ENCODE assay signal across 11 cellular contexts in genomic region chr14:29637406-29637805, GRCh38.
DNase-seq lines count a peak whose midpoint lies in the region; ATAC-seq and TF ChIP-seq lines count a peak whose summit lies in the region.
"Had no signal": no experiment of that assay in that cellular context is flagged by ENCODE, and none has a peak within 500 bp of the region (broad histone marks: within the 10 kb centered on the region; RNA-seq: fewer than 3 reads in every experiment).

No MANE protein-coding gene starts in this region.

- H3K9me3 ChIP-seq in osteoblast (ENCODE audit: low read depth, low read length) (no peaks in the 10 kb centered on the region), Karpas-422 (ENCODE audit: low read length) (peaks cover 37% of the 10 kb centered on the region), SK-N-SH (no peaks in the 10 kb centered on the region), endodermal cell (ENCODE audit: control insufficient read depth, low read length) (no peaks in the 10 kb centered on the region)

- H3F3A ChIP-seq in SK-N-SH (replicated peaks; ENCODE audit: insufficient read depth), result no peaks in the 10 kb centered on the region

- no peak for ATAC-seq in HG03159 (IDR thresholded peaks at IDR 0.05; ENCODE audit: unreplicated experiment)

- H3K4me1 Mint-ChIP-seq in endodermal cell, result no peaks in the 10 kb centered on the region

- peaks cover 15% of the 10 kb centered on the region for H3K4me1 ChIP-seq in osteoblast (ENCODE audit: insufficient read depth, low read length)
- H3K4me1 ChIP-seq in Karpas-422 (ENCODE audit: low read length), result no peaks in the 10 kb centered on the region
- H3K4me1 ChIP-seq in SK-N-SH (ENCODE audit: control insufficient read depth in 1 of 2, insufficient read depth in 2 of 2, low read depth in 1 of 2, low read length in 1 of 2), result peaks cover 0 to 8% of the 10 kb centered on the region in 2 experiments; a peak in 1 of 4 replicates
- H3K4me1 ChIP-seq in endodermal cell (ENCODE audit: control insufficient read depth, insufficient read depth, low read length), result no peaks in the 10 kb centered on the region

- no peaks in the 10 kb centered on the region for H3K9me2 ChIP-seq in Karpas-422 (replicated peaks; ENCODE audit: insufficient read depth, low read length)
- no peaks in the 10 kb centered on the region for H3K9me2 ChIP-seq in SK-N-SH

- H2AFZ ChIP-seq in osteoblast (ENCODE audit: low read length) (no peak overlapping the region), Karpas-422 (ENCODE audit: low read length) (no peak overlapping the region), SK-N-SH (ENCODE audit: low read depth) (no peak overlapping the region)

- DNase-seq in DMS79 treated with DMSO at 0.1 percent for 48 hours (lab: John Stamatoyannopoulos, UW), result peak; percentile 97
- peak; percentile 93 to 95 for DNase-seq in NCI-H446 (lab: John Stamatoyannopoulos, UW)
- DNase-seq in fibroblast of gingiva (ENCODE audit: low read depth), result peak; percentile 78
- peak; percentile 30 for DNase-seq in osteoblast (ENCODE audit: insufficient read length, low spot score, missing footprints)
- DNase-seq in Karpas-422, result no peak
- DNase-seq in SK-N-SH, result no peak
- DNase-seq in endodermal cell, result no peak
- DNase-seq: GF-D8, glutamatergic neuron, NCI-H1930 had no signal

- H3K9ac ChIP-seq in Karpas-422 (ENCODE audit: low read length), result no peak overlapping the region
- no peak overlapping the region for H3K9ac ChIP-seq in SK-N-SH
- no peak overlapping the region for H3K9ac ChIP-seq in endodermal cell (ENCODE audit: extremely low read depth, low read length, poor library complexity, severe bottlenecking)

- no peak for TF ChIP-seq CTCF in osteoblast (IDR thresholded peaks at IDR 0.05; ENCODE audit: extremely low read depth, low read depth, low read length)
- TF ChIP-seq CTCF in SK-N-SH (IDR thresholded peaks at IDR 0.05), result no peak
- TF ChIP-seq CTCF in endodermal cell (conservative IDR thresholded peaks at IDR 0.05), result no peak

- H3K27ac Mint-ChIP-seq in endodermal cell, result no peak overlapping the region

- no peak for TF ChIP-seq RAD21 in SK-N-SH (IDR thresholded peaks at IDR 0.05; ENCODE audit: low read length)

- TF ChIP-seq EP300 in SK-N-SH (IDR thresholded peaks at IDR 0.05; ENCODE audit: borderline replicate concordance in 1 of 2, low read depth in 1 of 2, low read length in 1 of 2), result no peak

- CTCF ChIA-PET in SK-N-SH (lab: Yijun Ruan, JAX), result interaction anchor here (0.8 kb wide), 1 partner anchor 22 kb away, joined by 3 read pairs; no protein-coding TSS in a partner anchor

- peak overlapping the region; percentile 16 for H3K4me2 ChIP-seq in osteoblast (ENCODE audit: insufficient read depth, low read length)
- no peak overlapping the region for H3K4me2 ChIP-seq in Karpas-422 (ENCODE audit: low read depth, low read length, poor library complexity, severe bottlenecking)
- H3K4me2 ChIP-seq in SK-N-SH, result no peak overlapping the region

- peaks cover 1% of the 10 kb centered on the region for H3K36me3 Mint-ChIP-seq in endodermal cell (ENCODE audit: low read depth)

- H3K27me3 Mint-ChIP-seq in endodermal cell (ENCODE audit: insufficient read depth), result no peaks in the 10 kb centered on the region

- no peak overlapping the region for H3K4me3 Mint-ChIP-seq in endodermal cell

- no peak overlapping the region for H3K27ac ChIP-seq in osteoblast (ENCODE audit: low read depth, low read length)
- no peak overlapping the region for H3K27ac ChIP-seq in Karpas-422 (ENCODE audit: low read length)
- no peak overlapping the region for H3K27ac ChIP-seq in SK-N-SH (ENCODE audit: low read depth in 2 of 2, low read length in 1 of 2)
- no peak overlapping the region for H3K27ac ChIP-seq in endodermal cell (ENCODE audit: low read depth, low read length)

- H3K27me3 ChIP-seq in osteoblast (ENCODE audit: insufficient read depth, low read length), result no peaks in the 10 kb centered on the region
- H3K27me3 ChIP-seq in Karpas-422 (ENCODE audit: low read length), result no peaks in the 10 kb centered on the region
- H3K27me3 ChIP-seq in SK-N-SH (ENCODE audit: insufficient read depth), result no peaks in the 10 kb centered on the region
- H3K27me3 ChIP-seq in endodermal cell (ENCODE audit: control insufficient read depth, insufficient read depth, low read length, poor library complexity, severe bottlenecking), result no peaks in the 10 kb centered on the region

- H3K79me2 ChIP-seq in osteoblast (ENCODE audit: insufficient read depth, low read length), result no peaks in the 10 kb centered on the region
- H3K79me2 ChIP-seq in Karpas-422 (ENCODE audit: low read length), result no peaks in the 10 kb centered on the region
- H3K79me2 ChIP-seq in SK-N-SH (ENCODE audit: insufficient read depth), result no peaks in the 10 kb centered on the region

- H4K20me1 ChIP-seq in osteoblast (ENCODE audit: insufficient read depth, low read length) (no peaks in the 10 kb centered on the region), Karpas-422 (ENCODE audit: insufficient read depth, low read depth, low read length) (no peaks in the 10 kb centered on the region), SK-N-SH (ENCODE audit: insufficient read depth) (no peaks in the 10 kb centered on the region)

- WGBS in SK-N-SH (ENCODE audit: low lambda C conversion rate), result 11% methylated on average over 2 of the region's 2 CpGs
- WGBS in endodermal cell (ENCODE audit: insufficient coverage in 1 of 2, insufficient read length in 1 of 2), 2 experiments, result 90 to 93% methylated on average over 2 of the region's 2 CpGs

- H3K4me3 ChIP-seq in osteoblast (ENCODE audit: insufficient read depth, low read length), result no peak overlapping the region
- H3K4me3 ChIP-seq in Karpas-422 (ENCODE audit: low read length), result no peak overlapping the region
- H3K4me3 ChIP-seq in SK-N-SH (ENCODE audit: low read depth in 2 of 2, low read length in 1 of 2), result no peak overlapping the region
- H3K4me3 ChIP-seq in endodermal cell (ENCODE audit: low read length), result no peak overlapping the region

- POLR2A ChIA-PET in SK-N-SH (lab: Yijun Ruan, JAX), result no interaction called here

- H3K36me3 ChIP-seq in osteoblast (ENCODE audit: insufficient read depth, low read length), result peaks cover 30% of the 10 kb centered on the region
- no peaks in the 10 kb centered on the region for H3K36me3 ChIP-seq in Karpas-422 (ENCODE audit: insufficient read depth, low read length)
- no peaks in the 10 kb centered on the region for H3K36me3 ChIP-seq in SK-N-SH (replicated peaks in 1 of 2; ENCODE audit: control insufficient read depth in 1 of 2, insufficient read depth in 2 of 2, low read length in 1 of 2)
- no peaks in the 10 kb centered on the region for H3K36me3 ChIP-seq in endodermal cell (ENCODE audit: control insufficient read depth, insufficient read depth, low read length)

- H3K9me3 Mint-ChIP-seq in endodermal cell, result no peaks in the 10 kb centered on the region

TF ChIP-seq in SK-N-SH, 30 proteins besides CTCF, POLR2A, EP300 and RAD21 (continues in another document):
- TF ChIP-seq MXI1 (IDR thresholded peaks at IDR 0.05; ENCODE audit: low read depth, low read length) (no peak), FOXM1 (IDR thresholded peaks at IDR 0.05; ENCODE audit: low read depth) (no peak), CHD2 (IDR thresholded peaks at IDR 0.05; ENCODE audit: low read length, partially characterized antibody) (no peak), POLR2AphosphoS5 (IDR thresholded peaks at IDR 0.05; ENCODE audit: low read depth, low read length) (no peak), JUND (IDR thresholded peaks at IDR 0.05) (no peak), USF2 (IDR thresholded peaks at IDR 0.05; ENCODE audit: borderline replicate concordance, low read depth, low read length) (no peak), PBX3 (IDR thresholded peaks at IDR 0.05) (no peak), MEF2A (IDR thresholded peaks at IDR 0.05; ENCODE audit: borderline replicate concordance, low read depth) (no peak), ZBTB33 (IDR thresholded peaks at IDR 0.05; ENCODE audit: borderline replicate concordance, low read depth) (no peak), NFIC (IDR thresholded peaks at IDR 0.05; ENCODE audit: borderline replicate concordance) (no peak), TAF1 (IDR thresholded peaks at IDR 0.05; ENCODE audit: borderline replicate concordance, low read depth, low read length) (no peak), FOXJ3 (CRISPR knock-in tag; IDR thresholded peaks at IDR 0.05) (no peak), TEAD4 (IDR thresholded peaks at IDR 0.05; ENCODE audit: borderline replicate concordance, insufficient read depth) (no peak), SIN3A (IDR thresholded peaks at IDR 0.05; ENCODE audit: borderline replicate concordance, low read depth, low read length) (no peak), SMC3 (IDR thresholded peaks at IDR 0.05; ENCODE audit: low read depth, low read length) (no peak)

Comparison
In these comparisons a context has a peak if more than half of its experiments do, and no peak if none do; other contexts are left out.
1. DNase-seq: peak in DMS79 treated with DMSO at 0.1 percent for 48 hours (single experiment), NCI-H446 (2 of 2), fibroblast of gingiva (single experiment) and osteoblast (single experiment); none in Karpas-422 (single experiment), SK-N-SH (single experiment) and endodermal cell (single experiment).